Comparison of ENCODE assay signal across 11 cellular contexts in the genomic region with DNA sequence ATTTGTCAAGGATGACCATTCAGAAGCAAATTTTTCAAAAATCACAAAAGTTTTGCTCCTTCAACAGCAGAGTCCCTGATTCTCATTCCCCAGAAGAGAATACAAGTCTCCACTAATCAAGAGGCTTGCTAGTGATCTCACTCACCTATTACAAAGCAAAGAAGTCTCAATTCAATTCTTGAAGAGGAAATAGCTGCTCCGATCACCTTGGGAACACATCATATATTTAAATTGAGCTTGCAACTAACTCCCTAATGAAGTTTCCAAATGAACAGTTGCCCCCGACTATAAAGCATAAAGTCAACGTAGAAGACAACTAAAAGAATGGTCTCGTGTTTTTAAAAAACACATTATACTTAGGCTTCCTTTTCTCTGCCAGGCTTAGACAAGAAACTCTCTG. TPM values are rescaled to one million over a fixed set of nuclear protein-coding genes. Genes with fewer than 3 reads are reported as not detected.
A peak's percentile ranks its signal among the peaks of the same experiment; 100 is the strongest.
DNase-seq lines count a peak whose midpoint lies in the region; ATAC-seq and TF ChIP-seq lines count a peak whose summit lies in the region.
"Had no signal": no experiment of that assay in that cellular context is flagged by ENCODE, and none has a peak within 500 bp of the region (broad histone marks: within the 10 kb centered on the region; RNA-seq: fewer than 3 reads in every experiment).

No MANE protein-coding gene starts in this region.

- peaks cover 61 to 78% (median 65%) of the 10 kb centered on the region in 3 donors for H3K27me3 Mint-ChIP-seq in CD14-positive monocyte (ENCODE audit: low read depth in 3 of 3)

- no peaks in the 10 kb centered on the region for H3K9me2 ChIP-seq in GM23248 (ENCODE audit: insufficient read depth)

- H3K9me3 ChIP-seq in GM23248 (ENCODE audit: low read depth) (no peaks in the 10 kb centered on the region), SK-N-MC (ENCODE audit: low read depth, low read length) (no peaks in the 10 kb centered on the region), gastroesophageal sphincter (no peaks in the 10 kb centered on the region), prostate gland (no peaks in the 10 kb centered on the region)
- H3K9me3 ChIP-seq: colonic mucosa had no signal

- no peaks in the 10 kb centered on the region for H3K36me3 ChIP-seq in GM23248 (ENCODE audit: low read depth)
- H3K36me3 ChIP-seq in SK-N-MC (ENCODE audit: insufficient read depth, low read length): no peaks in the 10 kb centered on the region
- H3K36me3 ChIP-seq in gastroesophageal sphincter: no peaks in the 10 kb centered on the region
- no peaks in the 10 kb centered on the region for H3K36me3 ChIP-seq in prostate gland
- H3K36me3 ChIP-seq: colonic mucosa had no signal

- TF ChIP-seq EP300 in gastroesophageal sphincter (IDR thresholded peaks at IDR 0.05): no peak

- H3K27ac ChIP-seq in GM23248 (no peak overlapping the region), SK-N-MC (peak overlapping the region; percentile 68), gastroesophageal sphincter (peak overlapping the region; percentile 28 to 98 (median 88)), prostate gland (peak overlapping the region; percentile 87 to 99)

- H4K20me1 ChIP-seq in GM23248 (ENCODE audit: insufficient read depth): no peaks in the 10 kb centered on the region

- H3F3A ChIP-seq in GM23248 (ENCODE audit: insufficient read depth): peaks cover 18% of the 10 kb centered on the region

- H3K79me2 ChIP-seq in GM23248 (ENCODE audit: insufficient read depth): no peaks in the 10 kb centered on the region

- H3K27me3 ChIP-seq in GM23248 (replicated peaks; ENCODE audit: insufficient read depth) (no peaks in the 10 kb centered on the region), gastroesophageal sphincter (no peaks in the 10 kb centered on the region), prostate gland (replicated peaks; ENCODE audit: insufficient read depth) (no peaks in the 10 kb centered on the region)

- H3K4me1 ChIP-seq in GM23248 (ENCODE audit: insufficient read depth) (peaks cover 20% of the 10 kb centered on the region), gastroesophageal sphincter (peaks cover 0 to 60% (median 4%) of the 10 kb centered on the region in 3 donors), prostate gland (replicated peaks) (no peaks in the 10 kb centered on the region)
- H3K4me1 ChIP-seq: colonic mucosa had no signal

- peak overlapping the region; percentile 95 for H3K4me2 ChIP-seq in GM23248 (ENCODE audit: unreplicated experiment)

- H2AFZ ChIP-seq in GM23248: peak overlapping the region; percentile 70

- in situ Hi-C loops in GM23248 (cut with MboI): loop anchor here (10.0 kb wide), 2 partner anchors 120 to 250 kb away; no protein-coding TSS in a partner anchor

- 43 to 44% methylated on average over 4 of the region's 4 CpGs for WGBS in GM23248 (ENCODE audit: low coverage in 1 of 2, low lambda C conversion rate in 2 of 2, missing lambda C conversion rate in 2 of 2), 2 experiments
- WGBS in gastroesophageal sphincter (ENCODE audit: low coverage in 1 of 2), 2 donors: 8 to 19% methylated on average over 4 of the region's 4 CpGs
- WGBS in prostate gland: 13% methylated on average over 4 of the region's 4 CpGs

- peaks cover 0 to 3% of the 10 kb centered on the region in 2 donors for H3K36me3 Mint-ChIP-seq in CD14-positive monocyte
- H3K36me3 Mint-ChIP-seq: naive B cell had no signal

- H3K27ac Mint-ChIP-seq in CD14-positive monocyte: no peak overlapping the region
- H3K27ac Mint-ChIP-seq: naive B cell had no signal

- TF ChIP-seq POLR2A in gastroesophageal sphincter (IDR thresholded peaks at IDR 0.05) (no peak), prostate gland (IDR thresholded peaks at IDR 0.05) (no peak)

- H3K9ac ChIP-seq in GM23248 (no peak overlapping the region), SK-N-MC (ENCODE audit: insufficient read length) (peak overlapping the region; percentile 68)

- TF ChIP-seq CTCF in gastroesophageal sphincter (IDR thresholded peaks at IDR 0.05): no peak
- no peak for TF ChIP-seq CTCF in prostate gland (IDR thresholded peaks at IDR 0.05)
- TF ChIP-seq CTCF in CD14-positive monocyte (IDR thresholded peaks at IDR 0.05): no peak

- peaks cover 0 to 13% (median 4%) of the 10 kb centered on the region in 7 donors for H3K9me3 Mint-ChIP-seq in CD14-positive monocyte

- peak overlapping the region in 1 of 2 donors; percentile 58 for H3K4me3 Mint-ChIP-seq in CD14-positive monocyte

- H3K4me3 ChIP-seq in GM23248: peak overlapping the region; percentile 87
- peak overlapping the region; percentile 96 for H3K4me3 ChIP-seq in SK-N-MC
- peak overlapping the region; percentile 71 to 98 for H3K4me3 ChIP-seq in gastroesophageal sphincter
- peak overlapping the region; percentile 90 to 96 for H3K4me3 ChIP-seq in prostate gland

- DNase-seq in GM23248: no peak
- DNase-seq in SK-N-MC (ENCODE audit: low read depth, low spot score): no peak
- no peak for DNase-seq in prostate gland (ENCODE audit: low spot score)
- DNase-seq in CD14-positive monocyte (ENCODE audit: low spot score): no peak
- DNase-seq in mucosa of gallbladder (ENCODE audit: low spot score): no peak
- no peak for DNase-seq in head of caudate nucleus
- DNase-seq in iPS-NIHi7 (ENCODE audit: extremely low spot score): no peak
- DNase-seq: colonic mucosa, naive B cell, NCI-H446 had no signal

- peaks cover 8% of the 10 kb centered on the region for H3K4me1 Mint-ChIP-seq in CD14-positive monocyte

- intact Hi-C loops in prostate gland (cut with DNase I) (loop anchor here (5.0 to 10.0 kb wide), 4 partner anchors 88 to 250 kb away; no protein-coding TSS in a partner anchor), CD14-positive monocyte (cut with micrococcal nuclease) (no loop called here), head of caudate nucleus (cut with DNase I) (loop anchor here (10.0 kb wide), 2 partner anchors 110 to 250 kb away; no protein-coding TSS in a partner anchor)

- no peak for ATAC-seq in gastroesophageal sphincter

RNA-seq across cellular contexts. Expression of a gene that starts 1.6 kb away (rescaled TPM):
- 6.9 and 16.4 TPM in 2 replicates for total RNA-seq in GM23248 (2014; rRNA removed; shearing (Covaris generic))
- polyA plus RNA-seq in GM23248 (2016; fragmentation: Nextera tagmentation; extraction: Ambion mirVana) (5.8 and 8.1 TPM in 2 replicates), CD14-positive monocyte (not detected)
- total RNA-seq in gastroesophageal sphincter (100 to 1,000 TPM in 1 of 4 donors, 10 to 100 TPM in 3; 61.8 to 105 (median 78.0) TPM), prostate gland (100 to 1,000 TPM in 1 of 2 donors, 10 to 100 TPM in 1; 68.5 to 120 TPM), mucosa of gallbladder (58.0 TPM)

Comparison
In these comparisons a context has a peak if more than half of its experiments do, and no peak if none do; other contexts are left out.
1. intact Hi-C loops: an anchor here in prostate gland (5.0 to 10.0 kb wide) and head of caudate nucleus (10.0 kb wide); none called in CD14-positive monocyte.